ENCODE assay signal across 19 cellular contexts in the genomic region with DNA sequence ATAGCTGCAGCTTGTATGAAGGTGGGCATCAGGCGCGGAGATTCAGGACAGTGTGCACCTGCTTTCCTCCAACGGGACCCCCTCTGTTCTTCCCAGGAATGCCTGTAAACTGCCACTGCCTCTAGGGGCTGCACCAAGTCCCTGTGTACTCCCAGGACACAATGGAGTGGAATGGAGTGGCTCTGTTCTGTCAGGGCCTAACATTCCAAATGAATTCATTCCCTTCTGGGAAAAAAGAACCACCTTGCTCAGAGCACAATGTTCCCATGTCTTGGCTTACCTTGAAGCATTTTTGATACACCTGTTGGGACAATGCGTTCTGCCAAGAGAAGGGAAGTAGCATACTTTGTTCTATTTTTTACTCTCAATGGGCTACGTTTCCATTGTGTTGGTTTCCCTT.
DNase-seq lines count a peak whose midpoint lies in the region; ATAC-seq, FAIRE-seq and TF ChIP-seq lines count a peak whose summit lies in the region.
"Had no signal": no experiment of that assay in that cellular context is flagged by ENCODE, and none has a peak within 500 bp of the region (broad histone marks: within the 10 kb centered on the region; RNA-seq: fewer than 3 reads in every experiment).

No MANE protein-coding gene starts in this region.

- H3K4me1 ChIP-seq in H1 (replicated peaks in 1 of 4; ENCODE audit: control insufficient read depth in 3 of 4, insufficient read depth in 4 of 4, low read length in 3 of 4): peaks cover 0 to 4% (median 0%) of the 10 kb centered on the region in 4 experiments; a peak in 1 of 7 replicates
- H3K4me1 ChIP-seq in mesenchymal stem cell (ENCODE audit: control insufficient read depth, insufficient read depth, low read depth, low read length): peaks cover 10% of the 10 kb centered on the region
- H3K4me1 ChIP-seq in thoracic aorta (ENCODE audit: control insufficient read depth in 1 of 2, low read depth in 2 of 2): peaks cover 14 to 32% of the 10 kb centered on the region in 2 donors

- H3K14ac ChIP-seq in H1 (ENCODE audit: insufficient read length): no peak overlapping the region
- peak overlapping the region in 1 of 2 experiments; percentile 74 for H3K14ac ChIP-seq in mesenchymal stem cell (ENCODE audit: low read length in 2 of 2)

- H3K36me3 Mint-ChIP-seq in Calu3 (ENCODE audit: insufficient read depth, unreplicated experiment): no peaks in the 10 kb centered on the region
- H3K36me3 Mint-ChIP-seq: activated naive CD4-positive, alpha-beta T cell treated with anti-CD3 and anti-CD28 coated beads, Interleukin-2, amount 50 U/mL, for 24 hours; CD4-positive, CD25-positive, alpha-beta regulatory T cell had no signal

- intact Hi-C loops in Calu3 (cut with micrococcal nuclease; ENCODE audit: unreplicated experiment): no loop called here

- H2BK120ac ChIP-seq in H1 (replicated peaks; ENCODE audit: low read depth, low read length) (no peak overlapping the region), mesenchymal stem cell (ENCODE audit: low read depth, low read length) (no peak overlapping the region)

- H4K91ac ChIP-seq in H1 (replicated peaks; ENCODE audit: insufficient read length, low read length) (no peak overlapping the region), mesenchymal stem cell (ENCODE audit: low read length) (no peak overlapping the region)

- H3K9me3 Mint-ChIP-seq in Calu3 (ENCODE audit: low read depth, unreplicated experiment): no peaks in the 10 kb centered on the region
- H3K9me3 Mint-ChIP-seq: activated naive CD4-positive, alpha-beta T cell treated with anti-CD3 and anti-CD28 coated beads, Interleukin-2, amount 50 U/mL, for 24 hours; stimulated activated naive CD8-positive, alpha-beta T cell treated with anti-CD3 and anti-CD28 coated beads, Interleukin-15, Interleukin-2, amounts not matched to agents 100 ng/mL and 50 ng/mL, for 24 hours had no signal

- no peak overlapping the region for H3K18ac ChIP-seq in H1 (ENCODE audit: extremely low read depth, low read length)
- H3K18ac ChIP-seq in mesenchymal stem cell (ENCODE audit: low read depth in 1 of 2, low read length in 2 of 2): peak overlapping the region in 1 of 2 experiments; percentile 35

- no peak overlapping the region for H2AK5ac ChIP-seq in H1 (ENCODE audit: low read depth, low read length)
- H2AK5ac ChIP-seq in mesenchymal stem cell (ENCODE audit: low read length, severe bottlenecking): no peak overlapping the region

- H3K4me3 Mint-ChIP-seq in Calu3 (ENCODE audit: low read depth, unreplicated experiment): no peak overlapping the region
- H3K4me3 Mint-ChIP-seq: activated naive CD4-positive, alpha-beta T cell treated with anti-CD3 and anti-CD28 coated beads, Interleukin-2, amount 50 U/mL, for 24 hours; stimulated activated naive CD8-positive, alpha-beta T cell treated with anti-CD3 and anti-CD28 coated beads, Interleukin-15, Interleukin-2, amounts not matched to agents 100 ng/mL and 50 ng/mL, for 24 hours had no signal

- H2BK12ac ChIP-seq in H1 (ENCODE audit: low read depth, low read length) (no peak overlapping the region; the same call in 1 of the 2 replicates), mesenchymal stem cell (ENCODE audit: low read length in 2 of 2) (peak overlapping the region in 1 of 2 experiments; percentile 84)

- H3K23me2 ChIP-seq in H1 (ENCODE audit: low read depth, low read length): no peaks in the 10 kb centered on the region; the same call in 1 of the 2 replicates

- H2BK15ac ChIP-seq in H1 (ENCODE audit: low read length): no peak overlapping the region
- peak overlapping the region; percentile 56 for H2BK15ac ChIP-seq in mesenchymal stem cell (ENCODE audit: low read depth, poor library complexity, severe bottlenecking)

- no peak overlapping the region for H2BK5ac ChIP-seq in H1 (ENCODE audit: low read depth, low read length)
- no peak overlapping the region for H2BK5ac ChIP-seq in mesenchymal stem cell (ENCODE audit: low read depth, low read length, poor library complexity, severe bottlenecking)

- H3K9me3 ChIP-seq in H1 (ENCODE audit: insufficient read depth in 2 of 2, low read depth in 1 of 2, low read length in 1 of 2) (no peaks in the 10 kb centered on the region), mesenchymal stem cell (ENCODE audit: control insufficient read depth, low read length) (no peaks in the 10 kb centered on the region), thoracic aorta (no peaks in the 10 kb centered on the region)

- CTCF ChIA-PET in H1 (lab: Charles Lee; ENCODE audit: partially characterized antibody): interaction anchor here (0.6 to 0.9 kb wide), 4 partner anchors 10 to 193 kb away, joined by 3 to 4 read pairs (median 3); no protein-coding TSS in a partner anchor
- CTCF ChIA-PET in Calu3 (lab: Charles Lee): no interaction called here

- H3K79me1 ChIP-seq in H1 (ENCODE audit: low read depth, low read length) (no peaks in the 10 kb centered on the region), mesenchymal stem cell (replicated peaks; ENCODE audit: low read length, poor library complexity, severe bottlenecking) (peaks cover 3% of the 10 kb centered on the region)

- DNase-seq in NCI-H146 treated with DMSO at 0.1 percent for 48 hours (lab: John Stamatoyannopoulos, UW; ENCODE audit: unreplicated experiment) (peak; percentile 6), H1 (ENCODE audit: low read depth in 1 of 2, low spot score in 2 of 2) (no peak), mesenchymal stem cell (no peak), thoracic aorta (ENCODE audit: low spot score) (no peak), NCI-H2107 treated with DMSO at 0.1 percent for 48 hours (lab: John Stamatoyannopoulos, UW; ENCODE audit: unreplicated experiment) (no peak), Calu3 (no peak)
- DNase-seq: CD4-positive, CD25-positive, alpha-beta regulatory T cell; H7; NCI-H1092; NCI-H510A; occipital lobe; stimulated activated CD4-positive, alpha-beta T cell treated with anti-CD3 and anti-CD28 coated beads, Interleukin-4, amount 100 ng/mL, for 24 hours had no signal

- no peaks in the 10 kb centered on the region for H4K20me1 ChIP-seq in H1 (replicated peaks in 1 of 2; ENCODE audit: control insufficient read depth in 1 of 2, insufficient read depth in 2 of 2, low read length in 2 of 2)

- no peak overlapping the region for H3K27ac ChIP-seq in H1 (ENCODE audit: low read depth, low read length)
- H3K27ac ChIP-seq in mesenchymal stem cell (ENCODE audit: low read length, poor library complexity, severe bottlenecking): no peak overlapping the region
- H3K27ac ChIP-seq in thoracic aorta: peak overlapping the region in 1 of 2 donors; percentile 65
- H3K27ac ChIP-seq: foreskin keratinocyte had no signal

- no peak overlapping the region for H2AFZ ChIP-seq in H1 (ENCODE audit: low read length)
- no peak overlapping the region for H2AFZ ChIP-seq in mesenchymal stem cell (ENCODE audit: low read depth, low read length)

- ATAC-seq in thoracic aorta (ENCODE audit: insufficient number of reproducible peaks, low FRiP score, low read depth) (no peak), HG03442 (IDR thresholded peaks at IDR 0.05; ENCODE audit: unreplicated experiment) (no peak), GM21786 (IDR thresholded peaks at IDR 0.05; ENCODE audit: unreplicated experiment) (no peak)
- ATAC-seq: foreskin keratinocyte had no signal

- H3K9ac ChIP-seq in H1 (replicated peaks in 1 of 4; ENCODE audit: extremely low read depth in 1 of 4, low read depth in 3 of 4, low read length in 3 of 4) (no peak overlapping the region), mesenchymal stem cell (ENCODE audit: low read length) (peak overlapping the region; percentile 65)

- no peak overlapping the region for H3K4me2 ChIP-seq in H1 (ENCODE audit: insufficient read depth in 1 of 2, low read depth in 2 of 2, low read length in 2 of 2)
- H3K4me2 ChIP-seq in mesenchymal stem cell (ENCODE audit: low read length, poor library complexity, severe bottlenecking): no peak overlapping the region

- H3K79me2 ChIP-seq in H1 (ENCODE audit: control insufficient read depth in 1 of 2, insufficient read depth in 2 of 2, low read length in 2 of 2): no peaks in the 10 kb centered on the region

- no peak overlapping the region for H3K4ac ChIP-seq in H1 (replicated peaks; ENCODE audit: insufficient read length, low read depth, low read length)
- peak overlapping the region in 1 of 2 experiments; percentile 62 for H3K4ac ChIP-seq in mesenchymal stem cell (ENCODE audit: low read depth in 1 of 2, low read length in 2 of 2)

- peak; percentile 11 to 26 (median 16); a peak in 3 of 4 replicates for TF ChIP-seq CTCF in H1 (IDR thresholded peaks at IDR 0.05; ENCODE audit: control extremely low read depth in 1 of 3, insufficient read depth in 1 of 3, low read depth in 1 of 3, low read length in 3 of 3)
- no peak for TF ChIP-seq CTCF in thoracic aorta (IDR thresholded peaks at IDR 0.05)
- TF ChIP-seq CTCF in Calu3 (IDR thresholded peaks at IDR 0.05; ENCODE audit: unreplicated experiment): no peak

- no peak overlapping the region for H4K5ac ChIP-seq in H1 (ENCODE audit: insufficient read length, low read depth, low read length)

- no peak overlapping the region for H4K8ac ChIP-seq in H1 (ENCODE audit: extremely low read depth, insufficient read depth, low read length)
- no peak overlapping the region for H4K8ac ChIP-seq in mesenchymal stem cell (ENCODE audit: low read length)

- no peak overlapping the region for H3K56ac ChIP-seq in H1 (replicated peaks; ENCODE audit: insufficient read length, low read depth, low read length)

- no peak for FAIRE-seq in H1 (lab: Jason Lieb, UNC)
- FAIRE-seq: islet of Langerhans, TTC549 had no signal

- TF ChIP-seq POLR2A in H1 (IDR thresholded peaks at IDR 0.05; ENCODE audit: control extremely low read depth in 1 of 2, low read depth in 2 of 2, low read length in 2 of 2): no peak

- 86% methylated on average over 5 of the region's 5 CpGs; no CpG with 5 or more reads in 1 of the 2 experiments for WGBS in H1 (ENCODE audit: extremely low coverage in 1 of 2, insufficient coverage in 1 of 2, insufficient read length in 1 of 2, insufficient replicate concordance in 2 of 2, low coverage in 1 of 2, low lambda C conversion rate in 2 of 2, missing lambda C conversion rate in 1 of 2), 2 experiments
- WGBS in mesenchymal stem cell: 93% methylated on average over 4 of the region's 5 CpGs

- POLR2A ChIA-PET in H1 (lab: Charles Lee; ENCODE audit: partially characterized antibody): no interaction called here

- H3K36me3 ChIP-seq in H1 (ENCODE audit: control insufficient read depth in 2 of 4, insufficient read depth in 4 of 4, low read length in 3 of 4): no peaks in the 10 kb centered on the region
- no peaks in the 10 kb centered on the region for H3K36me3 ChIP-seq in mesenchymal stem cell (ENCODE audit: control insufficient read depth in 1 of 2, insufficient read depth in 2 of 2, low read depth in 1 of 2, low read length in 2 of 2)
- no peaks in the 10 kb centered on the region for H3K36me3 ChIP-seq in thoracic aorta

- H3K27ac Mint-ChIP-seq in Calu3 (ENCODE audit: unreplicated experiment): no peak overlapping the region
- H3K27ac Mint-ChIP-seq: activated naive CD4-positive, alpha-beta T cell treated with anti-CD3 and anti-CD28 coated beads, Interleukin-2, amount 50 U/mL, for 24 hours; stimulated activated naive CD8-positive, alpha-beta T cell treated with anti-CD3 and anti-CD28 coated beads, Interleukin-15, Interleukin-2, amounts not matched to agents 100 ng/mL and 50 ng/mL, for 24 hours had no signal

- peak in 1 of 2 experiments; percentile 26; a peak in 2 of 4 replicates for TF ChIP-seq RAD21 in H1 (IDR thresholded peaks at IDR 0.05 in 1 of 2, conservative IDR thresholded peaks at IDR 0.05 in 1 of 2; ENCODE audit: low read depth in 2 of 2, low read length in 2 of 2)

- H3K4me1 Mint-ChIP-seq in Calu3 (ENCODE audit: low read depth, unreplicated experiment): no peaks in the 10 kb centered on the region

- no peak overlapping the region for H3K23ac ChIP-seq in H1 (ENCODE audit: insufficient read length)
- H3K23ac ChIP-seq in mesenchymal stem cell (ENCODE audit: low read length in 2 of 2): no peak overlapping the region

- peaks cover 25% of the 10 kb centered on the region for H3K27me3 Mint-ChIP-seq in Calu3 (ENCODE audit: unreplicated experiment)
- H3K27me3 Mint-ChIP-seq: activated naive CD4-positive, alpha-beta T cell treated with anti-CD3 and anti-CD28 coated beads, Interleukin-2, amount 50 U/mL, for 24 hours; CD4-positive, CD25-positive, alpha-beta regulatory T cell; stimulated activated naive CD8-positive, alpha-beta T cell treated with anti-CD3 and anti-CD28 coated beads, Interleukin-15, Interleukin-2, amounts not matched to agents 100 ng/mL and 50 ng/mL, for 24 hours had no signal

- H3K4me3 ChIP-seq in H1 (ENCODE audit: extremely low read depth in 1 of 4, insufficient read depth in 2 of 4, low read depth in 3 of 4, low read length in 4 of 4): no peak overlapping the region
- H3K4me3 ChIP-seq in mesenchymal stem cell (ENCODE audit: insufficient read depth in 1 of 2, low read depth in 1 of 2, low read length in 2 of 2): peak overlapping the region in 1 of 2 experiments; percentile 52
- peak overlapping the region; percentile 61 for H3K4me3 ChIP-seq in thoracic aorta

- no peaks in the 10 kb centered on the region for H3K27me3 ChIP-seq in H1 (replicated peaks in 1 of 4; ENCODE audit: control insufficient read depth in 3 of 4, extremely low read depth in 1 of 4, insufficient read depth in 3 of 4, low read length in 3 of 4)
- no peaks in the 10 kb centered on the region for H3K27me3 ChIP-seq in mesenchymal stem cell (ENCODE audit: control insufficient read depth in 1 of 2, insufficient read depth in 1 of 2, low read length in 2 of 2)
- H3K27me3 ChIP-seq in thoracic aorta (replicated peaks; ENCODE audit: insufficient read depth): no peaks in the 10 kb centered on the region
- H3K27me3 ChIP-seq: foreskin keratinocyte had no signal

- no TSS peak for BruUV-seq in Calu3 (replicated peaks; lab: Mats Ljungman, UMichigan)

- no peak overlapping the region for H2BK20ac ChIP-seq in H1 (ENCODE audit: low read length)

- TF ChIP-seq EP300 in H1 (IDR thresholded peaks at IDR 0.05; ENCODE audit: borderline replicate concordance in 1 of 2, low read depth in 2 of 2, low read length in 2 of 2): no peak

Comparison
In these comparisons a context has a peak if more than half of its experiments do, and no peak if none do; other contexts are left out.
1. CTCF ChIP-seq: peak in H1 (3 of 3); none in thoracic aorta (single experiment) and Calu3 (single experiment).